8 cellular contexts compared by ENCODE assay signal in the genomic region with DNA sequence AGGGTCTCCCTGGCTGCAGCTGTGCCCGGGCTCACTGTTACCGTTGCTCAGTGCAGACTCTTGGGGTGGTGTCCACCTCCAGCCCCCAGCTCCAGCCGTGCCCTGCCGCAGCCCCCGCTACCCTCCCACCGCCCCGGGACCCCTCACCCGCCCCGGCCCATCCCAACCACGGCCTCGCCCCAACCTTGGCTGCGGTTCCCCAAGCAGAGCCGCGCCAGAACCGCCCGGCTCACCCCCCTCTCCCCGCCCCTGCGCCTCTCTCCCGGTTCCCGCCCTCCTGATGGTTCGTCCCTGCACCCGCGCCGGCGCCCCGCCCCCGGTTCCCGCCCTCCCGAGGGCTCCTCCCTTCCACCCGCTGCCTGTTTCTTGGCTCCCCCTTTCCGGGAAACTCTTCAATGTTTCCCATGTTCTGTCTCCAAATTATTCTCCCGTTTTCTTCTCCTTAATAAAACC. TPM values are rescaled to one million over a fixed set of nuclear protein-coding genes. Genes with fewer than 3 reads are reported as not detected.
DNase-seq lines count a peak whose midpoint lies in the region; ATAC-seq and TF ChIP-seq lines count a peak whose summit lies in the region.

No MANE protein-coding gene starts in this region.

- H3K27ac ChIP-seq in endodermal cell (ENCODE audit: low read depth, low read length) (no peak overlapping the region), mesenchymal stem cell (ENCODE audit: low read length, poor library complexity, severe bottlenecking) (no peak overlapping the region)

- peak overlapping the region; percentile 79 for H3K4me3 ChIP-seq in endodermal cell (ENCODE audit: low read length)
- peak overlapping the region; percentile 5 to 68 for H3K4me3 ChIP-seq in mesenchymal stem cell (ENCODE audit: insufficient read depth in 1 of 2, low read depth in 1 of 2, low read length in 2 of 2)

- H3K23ac ChIP-seq in mesenchymal stem cell (ENCODE audit: low read length in 2 of 2) = no peak overlapping the region

- CTCF ChIA-PET in activated CD4-positive, alpha-beta memory T cell treated with anti-CD3 and anti-CD28 coated beads for 36 hours (lab: Charles Lee) = no interaction called here

- peak overlapping the region; percentile 58 for H4K91ac ChIP-seq in mesenchymal stem cell (ENCODE audit: low read length)

- 6 to 17% methylated on average over 2 to 32 of the region's 32 CpGs for WGBS in endodermal cell (ENCODE audit: insufficient coverage in 1 of 2, insufficient read length in 1 of 2), 2 experiments
- WGBS in mesenchymal stem cell = 4% methylated on average over 32 of the region's 32 CpGs

- H2AFZ ChIP-seq in mesenchymal stem cell (ENCODE audit: low read depth, low read length) = no peak overlapping the region

- H3K36me3 Mint-ChIP-seq in activated CD4-positive, alpha-beta memory T cell treated with anti-CD3 and anti-CD28 coated beads for 36 hours = no peaks in the 10 kb centered on the region
- H3K36me3 Mint-ChIP-seq in endodermal cell (ENCODE audit: low read depth) = no peaks in the 10 kb centered on the region

- no peak overlapping the region for H3K27ac Mint-ChIP-seq in activated CD4-positive, alpha-beta memory T cell treated with anti-CD3 and anti-CD28 coated beads for 36 hours
- H3K27ac Mint-ChIP-seq in endodermal cell = no peak overlapping the region

- H3K18ac ChIP-seq in mesenchymal stem cell (ENCODE audit: low read depth in 1 of 2, low read length in 2 of 2) = peak overlapping the region; percentile 63 to 71

- intact Hi-C loops in activated CD4-positive, alpha-beta memory T cell treated with anti-CD3 and anti-CD28 coated beads for 36 hours (cut with micrococcal nuclease) = no loop called here

- ATAC-seq in HG02623 (IDR thresholded peaks at IDR 0.05; ENCODE audit: unreplicated experiment) = no peak

- H3K79me1 ChIP-seq in mesenchymal stem cell (replicated peaks; ENCODE audit: low read length, poor library complexity, severe bottlenecking) = peaks cover 2% of the 10 kb centered on the region

- H3K36me3 ChIP-seq in endodermal cell (ENCODE audit: control insufficient read depth, insufficient read depth, low read length) (no peaks in the 10 kb centered on the region), mesenchymal stem cell (ENCODE audit: control insufficient read depth in 1 of 2, insufficient read depth in 2 of 2, low read depth in 1 of 2, low read length in 2 of 2) (peaks cover 2 to 6% of the 10 kb centered on the region in 2 experiments)

- H3K4me1 ChIP-seq in endodermal cell (ENCODE audit: control insufficient read depth, insufficient read depth, low read length) = no peaks in the 10 kb centered on the region
- H3K4me1 ChIP-seq in mesenchymal stem cell (ENCODE audit: control insufficient read depth, insufficient read depth, low read depth, low read length) = peaks cover 24% of the 10 kb centered on the region

- H3K9ac ChIP-seq in endodermal cell (ENCODE audit: extremely low read depth, low read length, poor library complexity, severe bottlenecking) (peak overlapping the region; percentile 25), mesenchymal stem cell (ENCODE audit: low read length) (peak overlapping the region; percentile 71)

- H3K14ac ChIP-seq in mesenchymal stem cell (ENCODE audit: low read length in 2 of 2) = no peak overlapping the region

- H2BK12ac ChIP-seq in mesenchymal stem cell (ENCODE audit: low read length in 2 of 2) = peak overlapping the region in 1 of 2 experiments; percentile 40

- TF ChIP-seq CTCF in endodermal cell (conservative IDR thresholded peaks at IDR 0.05) = no peak

- no peak overlapping the region for H2BK5ac ChIP-seq in mesenchymal stem cell (ENCODE audit: low read depth, low read length, poor library complexity, severe bottlenecking)

- no peaks in the 10 kb centered on the region for H3K27me3 ChIP-seq in endodermal cell (ENCODE audit: control insufficient read depth, insufficient read depth, low read length, poor library complexity, severe bottlenecking)
- no peaks in the 10 kb centered on the region for H3K27me3 ChIP-seq in mesenchymal stem cell (ENCODE audit: control insufficient read depth in 1 of 2, insufficient read depth in 1 of 2, low read length in 2 of 2)

- H3K4me1 Mint-ChIP-seq in activated CD4-positive, alpha-beta memory T cell treated with anti-CD3 and anti-CD28 coated beads for 36 hours (ENCODE audit: low read depth) = peaks cover 16% of the 10 kb centered on the region
- peaks cover 4% of the 10 kb centered on the region for H3K4me1 Mint-ChIP-seq in endodermal cell

- H3K4me2 ChIP-seq in mesenchymal stem cell (ENCODE audit: low read length, poor library complexity, severe bottlenecking) = peak overlapping the region; percentile 45

- POLR2A ChIA-PET in activated CD4-positive, alpha-beta memory T cell treated with anti-CD3 and anti-CD28 coated beads for 36 hours (lab: Charles Lee) = no interaction called here

- peak overlapping the region; percentile 65 for H2BK15ac ChIP-seq in mesenchymal stem cell (ENCODE audit: low read depth, poor library complexity, severe bottlenecking)

- no peak overlapping the region for H2BK120ac ChIP-seq in mesenchymal stem cell (ENCODE audit: low read depth, low read length)

- DNase-seq in C1 segment of cervical spinal cord (lab: John Stamatoyannopoulos, UW) (peak in 9 of 14 donors; percentile 20 to 77 (median 42)), GOT3 (lab: John Stamatoyannopoulos, UW) (peak; percentile 17), NCI-H2171 treated with DMSO at 0.1 percent for 48 hours (lab: John Stamatoyannopoulos, UW) (peak; percentile 60), endodermal cell (peak; percentile 94), mesenchymal stem cell (peak; percentile 79)
- peak; percentile 74 for DNase-seq in activated CD4-positive, alpha-beta memory T cell treated with anti-CD3 and anti-CD28 coated beads for 36 hours
- peak; percentile 32 to 71 (median 39) for DNase-seq in stimulated activated CD4-positive, alpha-beta T cell treated with anti-CD3 and anti-CD28 coated beads, TNF-alpha, amount 100 ng/mL, for 48 hours (ENCODE audit: low read depth in 3 of 3)

- H4K8ac ChIP-seq in mesenchymal stem cell (ENCODE audit: low read length) = peak overlapping the region; percentile 91

- H3K27me3 Mint-ChIP-seq in activated CD4-positive, alpha-beta memory T cell treated with anti-CD3 and anti-CD28 coated beads for 36 hours = peaks cover 22% of the 10 kb centered on the region
- H3K27me3 Mint-ChIP-seq in endodermal cell (ENCODE audit: insufficient read depth) = peaks cover 17% of the 10 kb centered on the region

- peak overlapping the region in 1 of 2 experiments; percentile 37 for H3K4ac ChIP-seq in mesenchymal stem cell (ENCODE audit: low read depth in 1 of 2, low read length in 2 of 2)

- H2AK5ac ChIP-seq in mesenchymal stem cell (ENCODE audit: low read length, severe bottlenecking) = no peak overlapping the region

- H3K9me3 Mint-ChIP-seq in activated CD4-positive, alpha-beta memory T cell treated with anti-CD3 and anti-CD28 coated beads for 36 hours = no peaks in the 10 kb centered on the region
- no peaks in the 10 kb centered on the region for H3K9me3 Mint-ChIP-seq in endodermal cell

- peak overlapping the region; percentile 44 for H3K4me3 Mint-ChIP-seq in activated CD4-positive, alpha-beta memory T cell treated with anti-CD3 and anti-CD28 coated beads for 36 hours
- no peak overlapping the region for H3K4me3 Mint-ChIP-seq in endodermal cell

- H3K9me3 ChIP-seq in endodermal cell (ENCODE audit: control insufficient read depth, low read length) (no peaks in the 10 kb centered on the region), mesenchymal stem cell (ENCODE audit: control insufficient read depth, low read length) (no peaks in the 10 kb centered on the region)

RNA-seq across cellular contexts. Expression of a gene that starts 40.3 kb away (rescaled TPM):
- 10 to 100 TPM; 83.9 to 97.8 TPM for total RNA-seq in activated CD4-positive, alpha-beta memory T cell treated with anti-CD3 and anti-CD28 coated beads for 36 hours
- 100 to 1,000 TPM; 148 to 182 TPM for total RNA-seq in endodermal cell
- polyA plus RNA-seq in endodermal cell (2013, experiment 1 of 2) = 145 TPM
- polyA plus RNA-seq in endodermal cell (2013, experiment 2 of 2) = 147 TPM
- 34.0 TPM for polyA plus RNA-seq in mesenchymal stem cell (2013, experiment 1 of 2)
- 33.7 TPM for polyA plus RNA-seq in mesenchymal stem cell (2013, experiment 2 of 2)

Comparison
In these comparisons a context has a peak if more than half of its experiments do, and no peak if none do; other contexts are left out.
1. DNase-seq: peak in every context shown above with its lines; median percentile 94 in endodermal cell; 79 in mesenchymal stem cell; 74 in activated CD4-positive, alpha-beta memory T cell treated with anti-CD3 and anti-CD28 coated beads for 36 hours; 60 in NCI-H2171 treated with DMSO at 0.1 percent for 48 hours; 42 in C1 segment of cervical spinal cord; 39 in stimulated activated CD4-positive, alpha-beta T cell treated with anti-CD3 and anti-CD28 coated beads, TNF-alpha, amount 100 ng/mL, for 48 hours; 17 in GOT3.